Comparison of ENCODE assay signal across 8 cellular contexts in genomic region chr18:76983184-76983583, GRCh38.
DNase-seq lines count a peak whose midpoint lies in the region; ATAC-seq and TF ChIP-seq lines count a peak whose summit lies in the region.

No MANE protein-coding gene starts in this region.

- no peak overlapping the region for H3K27ac ChIP-seq in CD8-positive, alpha-beta T cell (ENCODE audit: low read depth, low read length)

- no peaks in the 10 kb centered on the region for H3K9me3 Mint-ChIP-seq in CD8-positive, alpha-beta T cell

- DNase-seq in CD8-positive, alpha-beta T cell = peak; percentile 72 to 89 (median 84)
- DNase-seq in NCI-H748 treated with DMSO at 0.1 percent for 48 hours (lab: John Stamatoyannopoulos, UW) (peak; percentile 57), ecto neural progenitor cell (ENCODE audit: low spot score) (peak; percentile 88), lung microvascular endothelial cell (ENCODE audit: low read depth in 2 of 2) (peak; percentile 69 to 88)
- DNase-seq in activated CD4-positive, alpha-beta T cell treated with anti-CD3 and anti-CD28 coated beads, Interleukin-2, amount 50 U/mL, for 48 hours = peak; percentile 94
- DNase-seq in stimulated activated CD8-positive, alpha-beta memory T cell treated with anti-CD3 and anti-CD28 coated beads, Interleukin-15, amount 100 ng/mL, for 4 hours (ENCODE audit: low read depth in 2 of 2) = peak; percentile 54 to 71

- peaks cover 5% of the 10 kb centered on the region for H3K36me3 Mint-ChIP-seq in CD8-positive, alpha-beta T cell

- H3K9me3 ChIP-seq in CD8-positive, alpha-beta T cell (ENCODE audit: low read length) = no peaks in the 10 kb centered on the region

- H3K4me1 ChIP-seq in CD8-positive, alpha-beta T cell (ENCODE audit: insufficient read depth, low read length) = peaks cover 3% of the 10 kb centered on the region

- intact Hi-C loops in CD8-positive, alpha-beta T cell (cut with DNase I, micrococcal nuclease) = loop anchor here (1.0 to 5.0 kb wide), 3 partner anchors 61 to 183 kb away; no protein-coding TSS in a partner anchor

- no peaks in the 10 kb centered on the region for H3K27me3 Mint-ChIP-seq in CD8-positive, alpha-beta T cell (ENCODE audit: low read depth)

- CTCF ChIA-PET in CD8-positive, alpha-beta T cell (lab: Charles Lee) = interaction anchor here (0.6 to 8.3 kb wide), 39 partner anchors 8 to 584 kb away, joined by 3 to 101 read pairs (median 4); no protein-coding TSS in a partner anchor

- H3K4me3 ChIP-seq in CD8-positive, alpha-beta T cell (ENCODE audit: low read depth, low read length) = no peak overlapping the region

- no peaks in the 10 kb centered on the region for H3K36me3 ChIP-seq in CD8-positive, alpha-beta T cell (ENCODE audit: insufficient read depth, low read length)

- TF ChIP-seq CTCF in CD8-positive, alpha-beta T cell (IDR thresholded peaks at IDR 0.05) = peak; percentile 93

- POLR2A ChIA-PET in CD8-positive, alpha-beta T cell (lab: Charles Lee) = interaction anchor here (0.6 to 0.9 kb wide), 2 partner anchors 13 to 215 kb away, joined by 3 to 4 read pairs; no protein-coding TSS in a partner anchor

- peak; percentile 100 for ATAC-seq in CD8-positive, alpha-beta T cell
- peak; percentile 68 for ATAC-seq in GM19452 (IDR thresholded peaks at IDR 0.05; ENCODE audit: unreplicated experiment)
- peak; percentile 79 for ATAC-seq in HG03521 (IDR thresholded peaks at IDR 0.05; ENCODE audit: unreplicated experiment)

- H3K27ac Mint-ChIP-seq in CD8-positive, alpha-beta T cell = no peak overlapping the region

- peaks cover 7% of the 10 kb centered on the region for H3K4me1 Mint-ChIP-seq in CD8-positive, alpha-beta T cell (ENCODE audit: low read depth)

- H3K4me3 Mint-ChIP-seq in CD8-positive, alpha-beta T cell = no peak overlapping the region

- H3K27me3 ChIP-seq in CD8-positive, alpha-beta T cell (ENCODE audit: insufficient read depth, low read length) = no peaks in the 10 kb centered on the region
